19 cellular contexts compared by ENCODE assay signal in genomic region chr4:139676913-139677585, GRCh38. TPM values are rescaled to one million over a fixed set of nuclear protein-coding genes. Genes with fewer than 3 reads are reported as not detected.
A peak's percentile ranks its signal among the peaks of the same experiment; 100 is the strongest.
DNase-seq lines count a peak whose midpoint lies in the region; ATAC-seq and TF ChIP-seq lines count a peak whose summit lies in the region.
"Had no signal": no experiment of that assay in that cellular context is flagged by ENCODE, and none has a peak within 500 bp of the region (broad histone marks: within the 10 kb centered on the region; RNA-seq: fewer than 3 reads in every experiment).

No MANE protein-coding gene starts in this region.

- DNase-seq in left ventricle myocardium inferior (no peak), Right ventricle myocardium superior (no peak), endodermal cell (no peak), dermis blood vessel endothelial cell (no peak), NCI-H1436 treated with DMSO at 0.1 percent for 48 hours (lab: John Stamatoyannopoulos, UW) (no peak)
- no peak for DNase-seq in activated CD4-positive, alpha-beta T cell treated with anti-CD3 and anti-CD28 coated beads, Interleukin-2, amount 10 ng/mL, durations not matched to agents 7 days and 5 days
- DNase-seq: 8988T; BE2C; CD4-positive, alpha-beta memory T cell; DMS79; GOT3; KBM-7; NCI-H1436; NCI-H2029 treated with DMSO at 0.1 percent for 48 hours; NCI-H510A treated with DMSO at 0.1 percent for 48 hours had no signal

- H3K4me3 ChIP-seq in left ventricle myocardium inferior (no peak overlapping the region), endodermal cell (ENCODE audit: low read length) (peak overlapping the region; percentile 62), liver (ENCODE audit: low read depth in 1 of 3, low read length in 3 of 3) (no peak overlapping the region)

- H3K4me1 Mint-ChIP-seq in endodermal cell: peaks cover 46% of the 10 kb centered on the region
- H3K4me1 Mint-ChIP-seq in activated CD4-positive, alpha-beta T cell treated with anti-CD3 and anti-CD28 coated beads, Interleukin-2, amount 10 ng/mL, durations not matched to agents 7 days and 5 days: peaks cover 11% of the 10 kb centered on the region

- H3K27ac ChIP-seq in left ventricle myocardium inferior (replicated peaks) (peak overlapping the region; percentile 21), endodermal cell (ENCODE audit: low read depth, low read length) (no peak overlapping the region), liver (ENCODE audit: low read depth in 1 of 2, low read length in 2 of 2) (peak overlapping the region in 1 of 2 donors; percentile 2)

- H3K36me3 Mint-ChIP-seq in endodermal cell (ENCODE audit: low read depth): peaks cover 92% of the 10 kb centered on the region
- H3K36me3 Mint-ChIP-seq in activated CD4-positive, alpha-beta T cell treated with anti-CD3 and anti-CD28 coated beads, Interleukin-2, amount 10 ng/mL, durations not matched to agents 7 days and 5 days (ENCODE audit: low read depth): peaks cover 36% of the 10 kb centered on the region

- intact Hi-C loops in left ventricle myocardium inferior (cut with micrococcal nuclease) (no loop called here), Right ventricle myocardium superior (cut with DNase I) (no loop called here)

- WGBS in endodermal cell (ENCODE audit: insufficient coverage in 1 of 2, insufficient read length in 1 of 2), 2 experiments: 78 to 95% methylated on average over 4 of the region's 4 CpGs
- 68% methylated on average over 4 of the region's 4 CpGs for WGBS in liver

- POLR2A ChIA-PET in activated CD4-positive, alpha-beta T cell treated with anti-CD3 and anti-CD28 coated beads, Interleukin-2, amount 10 ng/mL, durations not matched to agents 7 days and 5 days (lab: Charles Lee): no interaction called here

- H3K36me3 ChIP-seq in left ventricle myocardium inferior: peaks cover 42% of the 10 kb centered on the region
- H3K36me3 ChIP-seq in endodermal cell (ENCODE audit: control insufficient read depth, insufficient read depth, low read length): peaks cover 97% of the 10 kb centered on the region
- peaks cover 2 to 22% (median 15%) of the 10 kb centered on the region in 4 donors for H3K36me3 ChIP-seq in liver (ENCODE audit: control insufficient read depth in 4 of 4, insufficient read depth in 3 of 4, low read depth in 1 of 4, low read length in 3 of 4)
- H3K36me3 ChIP-seq: BE2C had no signal

- peak overlapping the region; percentile 22 for H3K4me3 Mint-ChIP-seq in endodermal cell
- no peak overlapping the region for H3K4me3 Mint-ChIP-seq in activated CD4-positive, alpha-beta T cell treated with anti-CD3 and anti-CD28 coated beads, Interleukin-2, amount 10 ng/mL, durations not matched to agents 7 days and 5 days
- H3K4me3 Mint-ChIP-seq: CD4-positive, alpha-beta memory T cell had no signal

- TF ChIP-seq RAD21 in liver (IDR thresholded peaks at IDR 0.05): no peak

- no peaks in the 10 kb centered on the region for H3K9me3 ChIP-seq in left ventricle myocardium inferior (replicated peaks)
- peaks cover 24% of the 10 kb centered on the region for H3K9me3 ChIP-seq in endodermal cell (ENCODE audit: control insufficient read depth, low read length)
- no peaks in the 10 kb centered on the region for H3K9me3 ChIP-seq in liver (ENCODE audit: control insufficient read depth in 4 of 4, low read length in 3 of 4)
- H3K9me3 ChIP-seq: BE2C had no signal

- H3K27me3 Mint-ChIP-seq in endodermal cell (ENCODE audit: insufficient read depth): no peaks in the 10 kb centered on the region
- H3K27me3 Mint-ChIP-seq in activated CD4-positive, alpha-beta T cell treated with anti-CD3 and anti-CD28 coated beads, Interleukin-2, amount 10 ng/mL, durations not matched to agents 7 days and 5 days: no peaks in the 10 kb centered on the region
- H3K27me3 Mint-ChIP-seq: CD4-positive, alpha-beta memory T cell had no signal

- H3K4me1 ChIP-seq in left ventricle myocardium inferior (peaks cover 56% of the 10 kb centered on the region), endodermal cell (ENCODE audit: control insufficient read depth, insufficient read depth, low read length) (peaks cover 10% of the 10 kb centered on the region), liver (ENCODE audit: control insufficient read depth in 4 of 4, insufficient read depth in 4 of 4, low read length in 3 of 4) (peaks cover 4 to 29% (median 9%) of the 10 kb centered on the region in 4 donors)
- H3K4me1 ChIP-seq: BE2C had no signal

- TF ChIP-seq CTCF in left ventricle myocardium inferior (IDR thresholded peaks at IDR 0.05; ENCODE audit: borderline replicate concordance): no peak
- TF ChIP-seq CTCF in endodermal cell (conservative IDR thresholded peaks at IDR 0.05): no peak
- TF ChIP-seq CTCF in liver (IDR thresholded peaks at IDR 0.05; ENCODE audit: low read depth, low read length, missing input control): no peak

- CTCF ChIA-PET in activated CD4-positive, alpha-beta T cell treated with anti-CD3 and anti-CD28 coated beads, Interleukin-2, amount 10 ng/mL, durations not matched to agents 7 days and 5 days (lab: Charles Lee): no interaction called here

- H3K27me3 ChIP-seq in left ventricle myocardium inferior (ENCODE audit: low read depth) (no peaks in the 10 kb centered on the region), endodermal cell (ENCODE audit: control insufficient read depth, insufficient read depth, low read length, poor library complexity, severe bottlenecking) (no peaks in the 10 kb centered on the region), liver (ENCODE audit: control insufficient read depth in 4 of 4, insufficient read depth in 4 of 4, low read length in 3 of 4) (no peaks in the 10 kb centered on the region)
- H3K27me3 ChIP-seq: BE2C had no signal

- peak overlapping the region; percentile 38 for H3K9ac ChIP-seq in endodermal cell (ENCODE audit: extremely low read depth, low read length, poor library complexity, severe bottlenecking)
- no peak overlapping the region for H3K9ac ChIP-seq in liver (ENCODE audit: low read depth in 1 of 2, low read length in 2 of 2)

- H3K9me3 Mint-ChIP-seq in endodermal cell: peaks cover 13% of the 10 kb centered on the region
- H3K9me3 Mint-ChIP-seq in activated CD4-positive, alpha-beta T cell treated with anti-CD3 and anti-CD28 coated beads, Interleukin-2, amount 10 ng/mL, durations not matched to agents 7 days and 5 days: no peaks in the 10 kb centered on the region
- H3K9me3 Mint-ChIP-seq: CD4-positive, alpha-beta memory T cell had no signal

- no peak for ATAC-seq in Right ventricle myocardium superior (ENCODE audit: poor library complexity)
- ATAC-seq in HG03520 (IDR thresholded peaks at IDR 0.05; ENCODE audit: unreplicated experiment): no peak
- ATAC-seq: Panc1 had no signal

- H3K27ac Mint-ChIP-seq in endodermal cell: peak overlapping the region; percentile 93
- H3K27ac Mint-ChIP-seq in activated CD4-positive, alpha-beta T cell treated with anti-CD3 and anti-CD28 coated beads, Interleukin-2, amount 10 ng/mL, durations not matched to agents 7 days and 5 days: no peak overlapping the region
- H3K27ac Mint-ChIP-seq: CD4-positive, alpha-beta memory T cell had no signal

TF ChIP-seq in liver, 16 proteins besides CTCF, POLR2A, EP300 and RAD21:
- TF ChIP-seq YY1 (IDR thresholded peaks at IDR 0.05): no peak
- TF ChIP-seq HNF4A (conservative IDR thresholded peaks at IDR 0.05): peak; percentile 19 to 23
- TF ChIP-seq RXRA (IDR thresholded peaks at IDR 0.05): peak; percentile 27 to 31
- peak; percentile 19 for TF ChIP-seq SP1 (IDR thresholded peaks at IDR 0.05)

RNA-seq across cellular contexts. Expression of gene MGST2, which starts 11.4 kb away (rescaled TPM):
- 134 TPM for total RNA-seq in left ventricle myocardium inferior
- total RNA-seq in Right ventricle myocardium superior: 106 TPM
- 100 to 1,000 TPM; 188 to 215 TPM for total RNA-seq in endodermal cell
- polyA plus RNA-seq in endodermal cell (2013, experiment 1 of 2): 53.2 TPM
- polyA plus RNA-seq in endodermal cell (2013, experiment 2 of 2): 60.4 TPM
- 10 to 100 TPM; 69.6 to 79.1 TPM for total RNA-seq in liver
- 100 to 1,000 TPM; 102 to 170 TPM for polyA plus RNA-seq in liver
- total RNA-seq in dermis blood vessel endothelial cell: 84.3 and 117 TPM in 2 replicates
- 10 to 100 TPM; 22.9 to 25.0 TPM for total RNA-seq in activated CD4-positive, alpha-beta T cell treated with anti-CD3 and anti-CD28 coated beads, Interleukin-2, amount 10 ng/mL, durations not matched to agents 7 days and 5 days
- total RNA-seq: G401 had no signal
